Comparison of ENCODE assay signal across 12 cellular contexts in the genomic region with DNA sequence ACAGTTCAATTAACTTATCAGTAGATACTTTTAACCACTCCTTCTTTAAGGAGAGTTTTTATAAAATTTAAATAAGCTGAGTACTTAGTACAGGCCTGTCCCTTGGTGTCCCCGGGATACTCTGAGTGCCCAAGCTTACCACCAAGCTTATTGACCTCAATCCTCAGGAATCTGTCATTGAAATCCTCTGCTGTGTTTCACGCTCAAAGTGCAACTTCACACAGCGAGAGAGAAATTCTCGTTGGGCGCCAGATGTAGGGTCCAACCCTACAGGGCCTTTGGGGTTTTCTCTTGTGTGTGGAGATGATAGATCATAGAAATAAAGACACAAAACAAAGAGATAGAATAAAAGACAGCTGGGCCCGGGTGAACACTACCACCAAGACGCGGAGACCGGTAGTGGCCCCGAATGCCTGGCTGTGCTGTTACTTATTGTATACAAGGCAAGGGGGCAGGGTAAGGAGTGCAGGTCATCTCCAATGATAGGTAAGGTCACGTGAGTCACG.
DNase-seq lines count a peak whose midpoint lies in the region; ATAC-seq, FAIRE-seq and TF ChIP-seq lines count a peak whose summit lies in the region.
"Had no signal": no experiment of that assay in that cellular context is flagged by ENCODE, and none has a peak within 500 bp of the region (broad histone marks: within the 10 kb centered on the region; RNA-seq: fewer than 3 reads in every experiment).

No MANE protein-coding gene starts in this region.

- H3K9ac ChIP-seq in GM23248 (no peak overlapping the region), muscle layer of colon (ENCODE audit: low read length) (no peak overlapping the region)

- H3K27me3 ChIP-seq in GM23248 (replicated peaks; ENCODE audit: insufficient read depth): no peaks in the 10 kb centered on the region
- no peaks in the 10 kb centered on the region for H3K27me3 ChIP-seq in muscle layer of colon (ENCODE audit: control insufficient read depth in 1 of 2, insufficient read depth in 2 of 2, low read length in 2 of 2)
- H3K27me3 ChIP-seq: upper lobe of left lung had no signal

- intact Hi-C loops in activated B cell treated with CpG ODN at 0.5 μM for 24 hours (cut with micrococcal nuclease): no loop called here

- no peaks in the 10 kb centered on the region for H3K79me2 ChIP-seq in GM23248 (ENCODE audit: insufficient read depth)

- no peaks in the 10 kb centered on the region for H3K9me3 Mint-ChIP-seq in activated B cell treated with CpG ODN at 0.5 μM for 24 hours
- H3K9me3 Mint-ChIP-seq in type B pancreatic cell: no peaks in the 10 kb centered on the region
- H3K9me3 Mint-ChIP-seq: activated CD4-positive, alpha-beta memory T cell treated with anti-CD3 and anti-CD28 coated beads for 36 hours; dendritic cell treated with granulocyte-macrophage colony-stimulating factor and Interleukin-4, amounts not matched to agents 40 ng/mL and 50 ng/mL, for 4 days; mesothelial cell of epicardium had no signal

- peak overlapping the region in 1 of 2 experiments; percentile 52; a peak in 2 of 6 replicates for H3K27ac ChIP-seq in A549
- no peak overlapping the region for H3K27ac ChIP-seq in GM23248
- peak overlapping the region; percentile 17 for H3K27ac ChIP-seq in muscle layer of colon (ENCODE audit: low read depth, low read length)

- ATAC-seq in A549 (peak in 1 of 2 experiments; percentile 21; a peak in 3 of 6 replicates), activated B cell treated with CpG ODN at 0.5 μM for 24 hours (ENCODE audit: low read depth) (no peak), GM19324 (IDR thresholded peaks at IDR 0.05; ENCODE audit: low FRiP score, unreplicated experiment) (no peak), HG02852 (IDR thresholded peaks at IDR 0.05; ENCODE audit: unreplicated experiment) (no peak)

- CTCF ChIA-PET in A549 (lab: Yijun Ruan, JAX) (interaction anchor here (0.7 to 12.9 kb wide), 12 partner anchors 8 to 159 kb away, joined by 3 to 178 read pairs (median 4); partner anchors contain the start of gene DHX8), activated B cell treated with CpG ODN at 0.5 μM for 24 hours (lab: Charles Lee) (interaction anchor here (1.1 to 1.9 kb wide), 5 partner anchors 9 to 326 kb away, joined by 3 to 5 read pairs (median 3); partner anchors contain the start of genes DHX8 and IFI35)

- H3K4me1 ChIP-seq in A549 (peaks cover 4% of the 10 kb centered on the region; the same call in 1 of the 3 replicates), GM23248 (ENCODE audit: insufficient read depth) (peaks cover 5% of the 10 kb centered on the region; the same call in 1 of the 2 replicates), muscle layer of colon (ENCODE audit: insufficient read depth, low read length) (peaks cover 6% of the 10 kb centered on the region)

- FAIRE-seq in A549 (lab: Jason Lieb, UNC): no peak

- no peaks in the 10 kb centered on the region for H3K9me2 ChIP-seq in GM23248 (ENCODE audit: insufficient read depth)

- TF ChIP-seq EP300 in A549 (IDR thresholded peaks at IDR 0.05): no peak

- H3K4me2 ChIP-seq in A549: peak overlapping the region; percentile 62
- H3K4me2 ChIP-seq in GM23248 (ENCODE audit: unreplicated experiment): peak overlapping the region; percentile 43

- no peaks in the 10 kb centered on the region for H3K27me3 Mint-ChIP-seq in activated B cell treated with CpG ODN at 0.5 μM for 24 hours
- peaks cover 23% of the 10 kb centered on the region for H3K27me3 Mint-ChIP-seq in type B pancreatic cell

- no peak for TF ChIP-seq RAD21 in A549 (conservative IDR thresholded peaks at IDR 0.05 in 1 of 2, IDR thresholded peaks at IDR 0.05 in 1 of 2)

- H3K36me3 ChIP-seq in GM23248 (ENCODE audit: low read depth) (no peaks in the 10 kb centered on the region), muscle layer of colon (ENCODE audit: insufficient read depth, low read length) (no peaks in the 10 kb centered on the region)
- H3K36me3 ChIP-seq: upper lobe of left lung had no signal

- no peak for TF ChIP-seq POLR2A in A549 (IDR thresholded peaks at IDR 0.05; ENCODE audit: low read length)

- DNase-seq in A549 (ENCODE audit: low read depth in 1 of 2, low spot score in 1 of 2) (no peak), GM23248 (no peak), activated B cell treated with CpG ODN at 0.5 μM for 24 hours (no peak), type B pancreatic cell (ENCODE audit: extremely low spot score, unreplicated experiment) (no peak), NCI-H1417 treated with DMSO at 0.1 percent for 48 hours (lab: John Stamatoyannopoulos, UW) (no peak)

- H3K27ac Mint-ChIP-seq in activated B cell treated with CpG ODN at 0.5 μM for 24 hours (no peak overlapping the region), type B pancreatic cell (no peak overlapping the region)
- H3K27ac Mint-ChIP-seq: activated CD4-positive, alpha-beta memory T cell treated with anti-CD3 and anti-CD28 coated beads for 36 hours; dendritic cell treated with granulocyte-macrophage colony-stimulating factor and Interleukin-4, amounts not matched to agents 40 ng/mL and 50 ng/mL, for 4 days; mesothelial cell of epicardium had no signal

- H3F3A ChIP-seq in GM23248 (ENCODE audit: insufficient read depth): peaks cover 39% of the 10 kb centered on the region

- 0 out of 2 replicates have a peak overlapping the region, but pooled peaks have one; percentile 38 for H2AFZ ChIP-seq in GM23248

- H3K4me3 ChIP-seq in A549 (no peak overlapping the region), GM23248 (no peak overlapping the region), muscle layer of colon (ENCODE audit: low read depth in 1 of 2, low read length in 2 of 2) (no peak overlapping the region)
- H3K4me3 ChIP-seq: upper lobe of left lung had no signal

- H3K4me1 Mint-ChIP-seq in activated B cell treated with CpG ODN at 0.5 μM for 24 hours (peaks cover 19% of the 10 kb centered on the region), type B pancreatic cell (ENCODE audit: unreplicated experiment) (peaks cover 35% of the 10 kb centered on the region)

- POLR2A ChIA-PET in A549 (lab: Yijun Ruan, JAX): interaction anchor here (0.8 to 2.2 kb wide), 2 partner anchors 28 to 34 kb away, joined by 3 to 21 read pairs; no protein-coding TSS in a partner anchor
- POLR2A ChIA-PET in activated B cell treated with CpG ODN at 0.5 μM for 24 hours (lab: Charles Lee): interaction anchor here (0.5 to 3.8 kb wide), 13 partner anchors 15 to 943 kb away, joined by 3 to 34 read pairs (median 5); partner anchors contain the start of genes DHX8 and RND2

- no peaks in the 10 kb centered on the region for H3K36me3 Mint-ChIP-seq in activated B cell treated with CpG ODN at 0.5 μM for 24 hours (ENCODE audit: low read depth)
- no peaks in the 10 kb centered on the region for H3K36me3 Mint-ChIP-seq in type B pancreatic cell
- H3K36me3 Mint-ChIP-seq: activated CD4-positive, alpha-beta memory T cell treated with anti-CD3 and anti-CD28 coated beads for 36 hours; mesothelial cell of epicardium had no signal

- WGBS in A549 (ENCODE audit: missing lambda C conversion rate): 89% methylated on average over 12 of the region's 12 CpGs
- 68 to 72% methylated on average over 12 of the region's 12 CpGs for whole genome bisulfite sequencing in GM23248 (ENCODE audit: low coverage in 1 of 2, low lambda C conversion rate in 2 of 2, missing lambda C conversion rate in 2 of 2), 2 experiments

- H3K4me3 Mint-ChIP-seq in activated B cell treated with CpG ODN at 0.5 μM for 24 hours (peak overlapping the region; percentile 71), type B pancreatic cell (no peak overlapping the region)
- H3K4me3 Mint-ChIP-seq: activated CD4-positive, alpha-beta memory T cell treated with anti-CD3 and anti-CD28 coated beads for 36 hours; dendritic cell treated with granulocyte-macrophage colony-stimulating factor and Interleukin-4, amounts not matched to agents 40 ng/mL and 50 ng/mL, for 4 days had no signal

- in situ Hi-C loops in GM23248 (cut with MboI): no loop called here

- no peak for TF ChIP-seq CTCF in A549 (IDR thresholded peaks at IDR 0.05)
- TF ChIP-seq CTCF in activated B cell treated with CpG ODN at 0.5 μM for 24 hours (IDR thresholded peaks at IDR 0.05): no peak
- no peak for TF ChIP-seq CTCF in type B pancreatic cell (conservative IDR thresholded peaks at IDR 0.05)

- H3K9me3 ChIP-seq in A549: no peaks in the 10 kb centered on the region
- H3K9me3 ChIP-seq in GM23248 (ENCODE audit: low read depth): no peaks in the 10 kb centered on the region
- no peaks in the 10 kb centered on the region for H3K9me3 ChIP-seq in muscle layer of colon (ENCODE audit: low read length)
- H3K9me3 ChIP-seq: upper lobe of left lung had no signal

- H4K20me1 ChIP-seq in GM23248 (ENCODE audit: insufficient read depth): no peaks in the 10 kb centered on the region

TF ChIP-seq in A549, 52 proteins besides CTCF, POLR2A, EP300 and RAD21:
- no peak for TF ChIP-seq GATA3 (IDR thresholded peaks at IDR 0.05; ENCODE audit: borderline replicate concordance)
- no peak for TF ChIP-seq JUNB (IDR thresholded peaks at IDR 0.05)
- no peak for TF ChIP-seq HOXB13 (CRISPR knock-in tag; IDR thresholded peaks at IDR 0.05; ENCODE audit: low read depth)
- no peak for TF ChIP-seq RFX5 (IDR thresholded peaks at IDR 0.05)
- TF ChIP-seq, protein P1, sequence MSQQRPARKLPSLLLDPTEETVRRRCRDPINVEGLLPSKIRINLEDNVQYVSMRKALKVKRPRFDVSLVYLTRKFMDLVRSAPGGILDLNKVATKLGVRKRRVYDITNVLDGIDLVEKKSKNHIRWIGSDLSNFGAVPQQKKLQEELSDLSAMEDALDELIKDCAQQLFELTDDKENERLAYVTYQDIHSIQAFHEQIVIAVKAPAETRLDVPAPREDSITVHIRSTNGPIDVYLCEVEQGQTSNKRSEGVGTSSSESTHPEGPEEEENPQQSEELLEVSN (IDR thresholded peaks at IDR 0.05; ENCODE audit: borderline replicate concordance, low read depth): no peak
- TF ChIP-seq POLR2AphosphoS2 (conservative IDR thresholded peaks at IDR 0.05; ENCODE audit: low read length): no peak
- TF ChIP-seq CEBPB (IDR thresholded peaks at IDR 0.05): no peak
- TF ChIP-seq TP53 (CRISPR knock-in tag; IDR thresholded peaks at IDR 0.05): no peak
- TF ChIP-seq NFE2L2 (conservative IDR thresholded peaks at IDR 0.05; ENCODE audit: low read length): no peak
- no peak for TF ChIP-seq HEYL (CRISPR knock-in tag; IDR thresholded peaks at IDR 0.05)
- TF ChIP-seq KDM5A (IDR thresholded peaks at IDR 0.05): no peak
- no peak for TF ChIP-seq ZC3H11A (IDR thresholded peaks at IDR 0.05)
- TF ChIP-seq CHD2 (IDR thresholded peaks at IDR 0.05; ENCODE audit: low read length, partially characterized antibody): no peak
- TF ChIP-seq SMC3 (IDR thresholded peaks at IDR 0.05): no peak
- TF ChIP-seq NPAS2 (CRISPR knock-in tag; IDR thresholded peaks at IDR 0.05; ENCODE audit: borderline replicate concordance): no peak
